Comparison of ENCODE assay signal across 13 cellular contexts in genomic region chr12:31220633-31221565, GRCh38.
DNase-seq lines count a peak whose midpoint lies in the region; ATAC-seq, FAIRE-seq and TF ChIP-seq lines count a peak whose summit lies in the region.
"Had no signal": no experiment of that assay in that cellular context is flagged by ENCODE, and none has a peak within 500 bp of the region (broad histone marks: within the 10 kb centered on the region; RNA-seq: fewer than 3 reads in every experiment).

No MANE protein-coding gene starts in this region.

- no peaks in the 10 kb centered on the region for H4K20me1 ChIP-seq in H1 (replicated peaks in 1 of 2; ENCODE audit: control insufficient read depth in 1 of 2, insufficient read depth in 2 of 2, low read length in 2 of 2)

- H3K4me3 ChIP-seq in left ventricle myocardium inferior (no peak overlapping the region), H1 (ENCODE audit: extremely low read depth in 1 of 4, insufficient read depth in 2 of 4, low read depth in 3 of 4, low read length in 4 of 4) (no peak overlapping the region), mesenchymal stem cell (ENCODE audit: insufficient read depth in 1 of 2, low read depth in 1 of 2, low read length in 2 of 2) (no peak overlapping the region), subcutaneous abdominal adipose tissue (ENCODE audit: low read depth in 1 of 5, low read length in 5 of 5) (peak overlapping the region in 1 of 5 donors; percentile 22), aorta (ENCODE audit: low read length in 2 of 2) (no peak overlapping the region)
- H3K4me3 ChIP-seq: cardiac muscle cell had no signal

- H2BK15ac ChIP-seq in H1 (ENCODE audit: low read length) = peak overlapping the region; percentile 13; the same call in 1 of the 2 replicates
- H2BK15ac ChIP-seq in mesenchymal stem cell (ENCODE audit: low read depth, poor library complexity, severe bottlenecking) = no peak overlapping the region

- no peak overlapping the region for H3K56ac ChIP-seq in H1 (replicated peaks; ENCODE audit: insufficient read length, low read depth, low read length)

- TF ChIP-seq RAD21 in H1 (IDR thresholded peaks at IDR 0.05 in 1 of 2, conservative IDR thresholded peaks at IDR 0.05 in 1 of 2; ENCODE audit: low read depth in 2 of 2, low read length in 2 of 2) = no peak

- intact Hi-C loops in left cardiac atrium (cut with DNase I) = no loop called here
- intact Hi-C loops in left ventricle myocardium inferior (cut with micrococcal nuclease) = no loop called here
- intact Hi-C loops in aorta (cut with DNase I) = no loop called here

- POLR2A ChIA-PET in H1 (lab: Charles Lee; ENCODE audit: partially characterized antibody) = no interaction called here

- H3K4ac ChIP-seq in H1 (replicated peaks; ENCODE audit: insufficient read length, low read depth, low read length) (no peak overlapping the region), mesenchymal stem cell (ENCODE audit: low read depth in 1 of 2, low read length in 2 of 2) (no peak overlapping the region)

- TF ChIP-seq CTCF in left ventricle myocardium inferior (IDR thresholded peaks at IDR 0.05; ENCODE audit: borderline replicate concordance) = no peak
- TF ChIP-seq CTCF in H1 (IDR thresholded peaks at IDR 0.05; ENCODE audit: control extremely low read depth in 1 of 3, insufficient read depth in 1 of 3, low read depth in 1 of 3, low read length in 3 of 3) = no peak

- H2BK5ac ChIP-seq in H1 (ENCODE audit: low read depth, low read length) = no peak overlapping the region
- no peak overlapping the region for H2BK5ac ChIP-seq in mesenchymal stem cell (ENCODE audit: low read depth, low read length, poor library complexity, severe bottlenecking)

- H4K8ac ChIP-seq in H1 (ENCODE audit: extremely low read depth, insufficient read depth, low read length) (0 out of 2 replicates have a peak overlapping the region, but pooled peaks have one; percentile 5), mesenchymal stem cell (ENCODE audit: low read length) (no peak overlapping the region)

- FAIRE-seq in H1 (lab: Jason Lieb, UNC) = no peak

- H3K23me2 ChIP-seq in H1 (ENCODE audit: low read depth, low read length) = no peaks in the 10 kb centered on the region

- H3K79me1 ChIP-seq in H1 (ENCODE audit: low read depth, low read length) = no peaks in the 10 kb centered on the region
- H3K79me1 ChIP-seq in mesenchymal stem cell (replicated peaks; ENCODE audit: low read length, poor library complexity, severe bottlenecking) = no peaks in the 10 kb centered on the region

- H4K5ac ChIP-seq in H1 (ENCODE audit: insufficient read length, low read depth, low read length) = no peak overlapping the region

- no peak overlapping the region for H2BK20ac ChIP-seq in H1 (ENCODE audit: low read length)

- 72% methylated on average over 8 of the region's 8 CpGs; no CpG with 5 or more reads in 1 of the 2 experiments for WGBS in H1 (ENCODE audit: extremely low coverage in 1 of 2, insufficient coverage in 1 of 2, insufficient read length in 1 of 2, insufficient replicate concordance in 2 of 2, low coverage in 1 of 2, low lambda C conversion rate in 2 of 2, missing lambda C conversion rate in 1 of 2), 2 experiments
- WGBS in mesenchymal stem cell = 72% methylated on average over 8 of the region's 8 CpGs
- 83 to 85% methylated on average over 8 of the region's 8 CpGs for WGBS in aorta, 2 donors

- H3K36me3 ChIP-seq in left ventricle myocardium inferior = no peaks in the 10 kb centered on the region
- no peaks in the 10 kb centered on the region for H3K36me3 ChIP-seq in H1 (ENCODE audit: control insufficient read depth in 2 of 4, insufficient read depth in 4 of 4, low read length in 3 of 4)
- H3K36me3 ChIP-seq in mesenchymal stem cell (ENCODE audit: control insufficient read depth in 1 of 2, insufficient read depth in 2 of 2, low read depth in 1 of 2, low read length in 2 of 2) = no peaks in the 10 kb centered on the region
- H3K36me3 ChIP-seq in subcutaneous abdominal adipose tissue (ENCODE audit: control insufficient read depth in 5 of 5, insufficient read depth in 5 of 5, low read length in 5 of 5) = no peaks in the 10 kb centered on the region
- H3K36me3 ChIP-seq in aorta (ENCODE audit: control insufficient read depth in 1 of 2, insufficient read depth in 2 of 2, low read length in 1 of 2) = no peaks in the 10 kb centered on the region
- H3K36me3 ChIP-seq: cardiac muscle cell had no signal

- no peak for TF ChIP-seq POLR2A in H1 (IDR thresholded peaks at IDR 0.05; ENCODE audit: control extremely low read depth in 1 of 2, low read depth in 2 of 2, low read length in 2 of 2)

- DNase-seq in left cardiac atrium (peak; percentile 42), left ventricle myocardium inferior (no peak), H1 (ENCODE audit: low read depth in 1 of 2, low spot score in 2 of 2) (no peak), mesenchymal stem cell (peak; percentile 92), aorta (no peak)
- DNase-seq: activated gamma-delta T cell; NCI-H2171 treated with DMSO at 0.1 percent for 48 hours; SK-N-SH; stimulated activated CD4-positive, alpha-beta T cell treated with anti-CD3 and anti-CD28 coated beads, Interleukin-15, amount 100 ng/mL, for 24 hours had no signal

- CTCF ChIA-PET in H1 (lab: Charles Lee; ENCODE audit: partially characterized antibody) = interaction anchor here (20.4 kb wide), 1 partner anchor 19 kb away, joined by 231 read pairs; no protein-coding TSS in a partner anchor

- H3K23ac ChIP-seq in H1 (ENCODE audit: insufficient read length) = no peak overlapping the region
- H3K23ac ChIP-seq in mesenchymal stem cell (ENCODE audit: low read length in 2 of 2) = no peak overlapping the region

- H2BK120ac ChIP-seq in H1 (replicated peaks; ENCODE audit: low read depth, low read length) (no peak overlapping the region), mesenchymal stem cell (ENCODE audit: low read depth, low read length) (no peak overlapping the region)

- H3K4me2 ChIP-seq in H1 (ENCODE audit: insufficient read depth in 1 of 2, low read depth in 2 of 2, low read length in 2 of 2) = no peak overlapping the region
- no peak overlapping the region for H3K4me2 ChIP-seq in mesenchymal stem cell (ENCODE audit: low read length, poor library complexity, severe bottlenecking)
- H3K4me2 ChIP-seq: SK-N-SH had no signal

- H3K4me1 ChIP-seq in left ventricle myocardium inferior (peaks cover 2% of the 10 kb centered on the region), H1 (replicated peaks in 1 of 4; ENCODE audit: control insufficient read depth in 3 of 4, insufficient read depth in 4 of 4, low read length in 3 of 4) (peaks cover 11 to 24% (median 16%) of the 10 kb centered on the region in 4 experiments), mesenchymal stem cell (ENCODE audit: control insufficient read depth, insufficient read depth, low read depth, low read length) (no peaks in the 10 kb centered on the region), subcutaneous abdominal adipose tissue (ENCODE audit: control insufficient read depth in 5 of 5, insufficient read depth in 5 of 5, low read length in 5 of 5) (peaks cover 0 to 26% (median 13%) of the 10 kb centered on the region in 5 donors), aorta (ENCODE audit: control insufficient read depth in 1 of 2, insufficient read depth in 2 of 2, low read length in 2 of 2) (no peaks in the 10 kb centered on the region)

- H4K91ac ChIP-seq in H1 (replicated peaks; ENCODE audit: insufficient read length, low read length) = no peak overlapping the region
- no peak overlapping the region for H4K91ac ChIP-seq in mesenchymal stem cell (ENCODE audit: low read length)

- TF ChIP-seq EP300 in H1 (IDR thresholded peaks at IDR 0.05; ENCODE audit: borderline replicate concordance in 1 of 2, low read depth in 2 of 2, low read length in 2 of 2) = no peak

- H3K79me2 ChIP-seq in H1 (ENCODE audit: control insufficient read depth in 1 of 2, insufficient read depth in 2 of 2, low read length in 2 of 2) = no peaks in the 10 kb centered on the region

- no peak overlapping the region; the same call in 1 of the 2 replicates for H2BK12ac ChIP-seq in H1 (ENCODE audit: low read depth, low read length)
- H2BK12ac ChIP-seq in mesenchymal stem cell (ENCODE audit: low read length in 2 of 2) = no peak overlapping the region

- ATAC-seq in left cardiac atrium (peak; percentile 47 to 51), GM18511 (IDR thresholded peaks at IDR 0.05; ENCODE audit: unreplicated experiment) (no peak), aorta (ENCODE audit: low FRiP score) (no peak), HG02678 (IDR thresholded peaks at IDR 0.05; ENCODE audit: unreplicated experiment) (no peak)

- H2AK5ac ChIP-seq in H1 (ENCODE audit: low read depth, low read length) (peak overlapping the region; percentile 4; the same call in 1 of the 2 replicates), mesenchymal stem cell (ENCODE audit: low read length, severe bottlenecking) (no peak overlapping the region)

- H3K27ac ChIP-seq in left ventricle myocardium inferior (replicated peaks) (no peak overlapping the region), H1 (ENCODE audit: low read depth, low read length) (no peak overlapping the region), mesenchymal stem cell (ENCODE audit: low read length, poor library complexity, severe bottlenecking) (no peak overlapping the region), subcutaneous abdominal adipose tissue (ENCODE audit: low read depth, low read length) (peak overlapping the region; percentile 69), aorta (ENCODE audit: low read depth in 1 of 2, low read length in 2 of 2) (no peak overlapping the region)
- H3K27ac ChIP-seq: cardiac muscle cell had no signal

- no peak overlapping the region for H3K18ac ChIP-seq in H1 (ENCODE audit: extremely low read depth, low read length)
- no peak overlapping the region for H3K18ac ChIP-seq in mesenchymal stem cell (ENCODE audit: low read depth in 1 of 2, low read length in 2 of 2)

- H3K27me3 ChIP-seq in left ventricle myocardium inferior (ENCODE audit: low read depth) (peaks cover 15% of the 10 kb centered on the region), H1 (replicated peaks in 1 of 4; ENCODE audit: control insufficient read depth in 3 of 4, extremely low read depth in 1 of 4, insufficient read depth in 3 of 4, low read length in 3 of 4) (peaks cover 0 to 6% (median 1%) of the 10 kb centered on the region in 4 experiments; a peak in 3 of 7 replicates), mesenchymal stem cell (ENCODE audit: control insufficient read depth in 1 of 2, insufficient read depth in 1 of 2, low read length in 2 of 2) (peaks cover 53 to 77% of the 10 kb centered on the region in 2 experiments), subcutaneous abdominal adipose tissue (ENCODE audit: control insufficient read depth in 5 of 5, insufficient read depth in 4 of 5, low read length in 5 of 5) (no peaks in the 10 kb centered on the region), aorta (ENCODE audit: control insufficient read depth in 1 of 2, insufficient read depth in 2 of 2, low read length in 1 of 2) (no peaks in the 10 kb centered on the region)
- H3K27me3 ChIP-seq: cardiac muscle cell had no signal

- no peak overlapping the region for H3K14ac ChIP-seq in H1 (ENCODE audit: insufficient read length)
- no peak overlapping the region for H3K14ac ChIP-seq in mesenchymal stem cell (ENCODE audit: low read length in 2 of 2)

- H3K9ac ChIP-seq in H1 (replicated peaks in 1 of 4; ENCODE audit: extremely low read depth in 1 of 4, low read depth in 3 of 4, low read length in 3 of 4) = no peak overlapping the region
- H3K9ac ChIP-seq in mesenchymal stem cell (ENCODE audit: low read length) = no peak overlapping the region
- H3K9ac ChIP-seq in subcutaneous abdominal adipose tissue (ENCODE audit: low read length in 5 of 5) = no peak overlapping the region
- H3K9ac ChIP-seq: SK-N-SH had no signal

- H3K9me3 ChIP-seq in left ventricle myocardium inferior (replicated peaks) (no peaks in the 10 kb centered on the region), H1 (ENCODE audit: insufficient read depth in 2 of 2, low read depth in 1 of 2, low read length in 1 of 2) (no peaks in the 10 kb centered on the region), mesenchymal stem cell (ENCODE audit: control insufficient read depth, low read length) (no peaks in the 10 kb centered on the region), subcutaneous abdominal adipose tissue (ENCODE audit: control insufficient read depth in 5 of 5, low read length in 5 of 5) (no peaks in the 10 kb centered on the region), aorta (ENCODE audit: control insufficient read depth, low read length) (no peaks in the 10 kb centered on the region)
- H3K9me3 ChIP-seq: SK-N-SH had no signal

- H2AFZ ChIP-seq in H1 (ENCODE audit: low read length) (no peak overlapping the region), mesenchymal stem cell (ENCODE audit: low read depth, low read length) (no peak overlapping the region)

Comparison
In these comparisons a context has a peak if more than half of its experiments do, and no peak if none do; other contexts are left out.
1. DNase-seq: peak in left cardiac atrium (single experiment) and mesenchymal stem cell (single experiment); none in left ventricle myocardium inferior (single experiment), H1 (0 of 2) and aorta (0 of 2).
2. ATAC-seq: peak in left cardiac atrium (2 of 2); none in GM18511 (single experiment), aorta (single experiment) and HG02678 (single experiment).